In the genomic region with DNA sequence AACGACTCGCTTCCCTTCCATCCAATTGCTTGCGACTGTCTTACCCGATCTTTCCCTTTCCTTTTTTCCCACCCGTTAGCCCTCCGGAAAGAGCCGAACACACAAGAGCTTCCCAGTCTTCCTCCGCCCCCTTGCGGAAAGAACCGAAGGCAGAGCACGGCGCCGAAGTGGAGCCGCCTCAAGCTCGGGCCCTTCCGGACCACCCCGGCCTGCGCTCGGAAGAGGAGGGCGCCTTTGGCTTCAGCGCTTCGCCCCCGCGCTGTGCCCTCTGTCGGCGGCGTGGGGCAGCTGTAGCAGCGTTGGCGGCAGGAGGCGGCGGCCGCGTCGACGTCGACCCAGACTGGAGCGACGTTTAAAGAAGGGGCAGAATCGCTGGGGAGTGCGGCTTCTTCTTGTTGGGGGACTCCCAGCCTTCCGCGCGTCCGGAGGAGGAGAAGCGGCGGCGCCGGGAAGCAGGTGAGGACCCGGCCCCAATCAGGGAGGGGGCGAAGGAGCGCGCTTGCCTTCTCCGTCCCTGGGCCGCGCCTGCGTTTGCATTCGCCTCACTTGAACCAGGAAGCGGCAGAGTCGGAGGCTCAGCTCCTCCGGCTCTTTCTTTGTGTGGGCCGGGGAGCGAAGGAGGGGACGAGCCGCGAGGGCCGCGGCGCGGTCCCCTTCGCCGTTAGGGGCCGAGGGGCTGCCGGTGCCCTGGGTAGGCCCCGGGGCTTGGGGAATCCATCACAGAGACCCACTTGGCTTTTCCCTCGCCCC, we compare ENCODE assay signal across 1 cellular context.
TF ChIP-seq lines count a peak whose summit lies in the region.

A gene with protein sequence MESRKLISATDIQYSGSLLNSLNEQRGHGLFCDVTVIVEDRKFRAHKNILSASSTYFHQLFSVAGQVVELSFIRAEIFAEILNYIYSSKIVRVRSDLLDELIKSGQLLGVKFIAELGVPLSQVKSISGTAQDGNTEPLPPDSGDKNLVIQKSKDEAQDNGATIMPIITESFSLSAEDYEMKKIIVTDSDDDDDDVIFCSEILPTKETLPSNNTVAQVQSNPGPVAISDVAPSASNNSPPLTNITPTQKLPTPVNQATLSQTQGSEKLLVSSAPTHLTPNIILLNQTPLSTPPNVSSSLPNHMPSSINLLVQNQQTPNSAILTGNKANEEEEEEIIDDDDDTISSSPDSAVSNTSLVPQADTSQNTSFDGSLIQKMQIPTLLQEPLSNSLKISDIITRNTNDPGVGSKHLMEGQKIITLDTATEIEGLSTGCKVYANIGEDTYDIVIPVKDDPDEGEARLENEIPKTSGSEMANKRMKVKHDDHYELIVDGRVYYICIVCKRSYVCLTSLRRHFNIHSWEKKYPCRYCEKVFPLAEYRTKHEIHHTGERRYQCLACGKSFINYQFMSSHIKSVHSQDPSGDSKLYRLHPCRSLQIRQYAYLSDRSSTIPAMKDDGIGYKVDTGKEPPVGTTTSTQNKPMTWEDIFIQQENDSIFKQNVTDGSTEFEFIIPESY (plus strand): TSS at position 291 of the 750 bp plus-strand sequence. CDS start 2,604 bp downstream, outside the sequence.

TF ChIP-seq in K562, 482 proteins besides CTCF, POLR2A, EP300 and RAD21 (continued from another document and continues in another):
- TF ChIP-seq, protein P1, sequence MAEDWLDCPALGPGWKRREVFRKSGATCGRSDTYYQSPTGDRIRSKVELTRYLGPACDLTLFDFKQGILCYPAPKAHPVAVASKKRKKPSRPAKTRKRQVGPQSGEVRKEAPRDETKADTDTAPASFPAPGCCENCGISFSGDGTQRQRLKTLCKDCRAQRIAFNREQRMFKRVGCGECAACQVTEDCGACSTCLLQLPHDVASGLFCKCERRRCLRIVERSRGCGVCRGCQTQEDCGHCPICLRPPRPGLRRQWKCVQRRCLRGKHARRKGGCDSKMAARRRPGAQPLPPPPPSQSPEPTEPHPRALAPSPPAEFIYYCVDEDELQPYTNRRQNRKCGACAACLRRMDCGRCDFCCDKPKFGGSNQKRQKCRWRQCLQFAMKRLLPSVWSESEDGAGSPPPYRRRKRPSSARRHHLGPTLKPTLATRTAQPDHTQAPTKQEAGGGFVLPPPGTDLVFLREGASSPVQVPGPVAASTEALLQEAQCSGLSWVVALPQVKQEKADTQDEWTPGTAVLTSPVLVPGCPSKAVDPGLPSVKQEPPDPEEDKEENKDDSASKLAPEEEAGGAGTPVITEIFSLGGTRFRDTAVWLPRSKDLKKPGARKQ (CRISPR knock-in tag; IDR thresholded peaks at IDR 0.05): no peak
- TF ChIP-seq, protein P2, sequence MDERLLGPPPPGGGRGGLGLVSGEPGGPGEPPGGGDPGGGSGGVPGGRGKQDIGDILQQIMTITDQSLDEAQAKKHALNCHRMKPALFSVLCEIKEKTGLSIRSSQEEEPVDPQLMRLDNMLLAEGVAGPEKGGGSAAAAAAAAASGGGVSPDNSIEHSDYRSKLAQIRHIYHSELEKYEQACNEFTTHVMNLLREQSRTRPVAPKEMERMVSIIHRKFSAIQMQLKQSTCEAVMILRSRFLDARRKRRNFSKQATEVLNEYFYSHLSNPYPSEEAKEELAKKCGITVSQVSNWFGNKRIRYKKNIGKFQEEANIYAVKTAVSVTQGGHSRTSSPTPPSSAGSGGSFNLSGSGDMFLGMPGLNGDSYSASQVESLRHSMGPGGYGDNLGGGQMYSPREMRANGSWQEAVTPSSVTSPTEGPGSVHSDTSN (CRISPR knock-in tag; IDR thresholded peaks at IDR 0.05; ENCODE audit: low read depth): no peak
- TF ChIP-seq, protein P2 (tag; conservative IDR thresholded peaks at IDR 0.05; ENCODE audit: low read depth): no peak
- no peak for TF ChIP-seq NR2C1 (IDR thresholded peaks at IDR 0.05)
- no peak for TF ChIP-seq NR2C1 (tag; IDR thresholded peaks at IDR 0.05)
- no peak for TF ChIP-seq TEAD2 (tag; IDR thresholded peaks at IDR 0.05)
- TF ChIP-seq ZNF785 (CRISPR knock-in tag; IDR thresholded peaks at IDR 0.05): no peak
- TF ChIP-seq ZEB2 (IDR thresholded peaks at IDR 0.05): no peak
- TF ChIP-seq PTTG1 (tag; IDR thresholded peaks at IDR 0.05; ENCODE audit: low read depth): no peak
- TF ChIP-seq NCOA6 (IDR thresholded peaks at IDR 0.05): peak; percentile 54; the same call in 1 of the 2 replicates
- no peak for TF ChIP-seq ZNF644 (tag; IDR thresholded peaks at IDR 0.05; ENCODE audit: low read depth)
- TF ChIP-seq, protein P3, sequence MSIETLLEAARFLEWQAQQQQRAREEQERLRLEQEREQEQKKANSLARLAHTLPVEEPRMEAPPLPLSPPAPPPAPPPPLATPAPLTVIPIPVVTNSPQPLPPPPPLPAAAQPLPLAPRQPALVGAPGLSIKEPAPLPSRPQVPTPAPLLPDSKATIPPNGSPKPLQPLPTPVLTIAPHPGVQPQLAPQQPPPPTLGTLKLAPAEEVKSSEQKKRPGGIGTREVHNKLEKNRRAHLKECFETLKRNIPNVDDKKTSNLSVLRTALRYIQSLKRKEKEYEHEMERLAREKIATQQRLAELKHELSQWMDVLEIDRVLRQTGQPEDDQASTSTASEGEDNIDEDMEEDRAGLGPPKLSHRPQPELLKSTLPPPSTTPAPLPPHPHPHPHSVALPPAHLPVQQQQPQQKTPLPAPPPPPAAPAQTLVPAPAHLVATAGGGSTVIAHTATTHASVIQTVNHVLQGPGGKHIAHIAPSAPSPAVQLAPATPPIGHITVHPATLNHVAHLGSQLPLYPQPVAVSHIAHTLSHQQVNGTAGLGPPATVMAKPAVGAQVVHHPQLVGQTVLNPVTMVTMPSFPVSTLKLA (conservative IDR thresholded peaks at IDR 0.05): peak in 1 of 2 experiments; percentile 45; a peak in 2 of 4 replicates
- TF ChIP-seq, protein P4, sequence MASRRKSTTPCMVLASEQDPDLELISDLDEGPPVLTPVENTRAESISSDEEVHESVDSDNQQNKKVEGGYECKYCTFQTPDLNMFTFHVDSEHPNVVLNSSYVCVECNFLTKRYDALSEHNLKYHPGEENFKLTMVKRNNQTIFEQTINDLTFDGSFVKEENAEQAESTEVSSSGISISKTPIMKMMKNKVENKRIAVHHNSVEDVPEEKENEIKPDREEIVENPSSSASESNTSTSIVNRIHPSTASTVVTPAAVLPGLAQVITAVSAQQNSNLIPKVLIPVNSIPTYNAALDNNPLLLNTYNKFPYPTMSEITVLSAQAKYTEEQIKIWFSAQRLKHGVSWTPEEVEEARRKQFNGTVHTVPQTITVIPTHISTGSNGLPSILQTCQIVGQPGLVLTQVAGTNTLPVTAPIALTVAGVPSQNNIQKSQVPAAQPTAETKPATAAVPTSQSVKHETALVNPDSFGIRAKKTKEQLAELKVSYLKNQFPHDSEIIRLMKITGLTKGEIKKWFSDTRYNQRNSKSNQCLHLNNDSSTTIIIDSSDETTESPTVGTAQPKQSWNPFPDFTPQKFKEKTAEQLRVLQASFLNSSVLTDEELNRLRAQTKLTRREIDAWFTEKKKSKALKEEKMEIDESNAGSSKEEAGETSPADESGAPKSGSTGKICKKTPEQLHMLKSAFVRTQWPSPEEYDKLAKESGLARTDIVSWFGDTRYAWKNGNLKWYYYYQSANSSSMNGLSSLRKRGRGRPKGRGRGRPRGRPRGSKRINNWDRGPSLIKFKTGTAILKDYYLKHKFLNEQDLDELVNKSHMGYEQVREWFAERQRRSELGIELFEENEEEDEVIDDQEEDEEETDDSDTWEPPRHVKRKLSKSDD (conservative IDR thresholded peaks at IDR 0.05; ENCODE audit: low read length): no peak
- no peak for TF ChIP-seq ZNF668 (CRISPR knock-in tag; IDR thresholded peaks at IDR 0.05)
- TF ChIP-seq, protein P5, sequence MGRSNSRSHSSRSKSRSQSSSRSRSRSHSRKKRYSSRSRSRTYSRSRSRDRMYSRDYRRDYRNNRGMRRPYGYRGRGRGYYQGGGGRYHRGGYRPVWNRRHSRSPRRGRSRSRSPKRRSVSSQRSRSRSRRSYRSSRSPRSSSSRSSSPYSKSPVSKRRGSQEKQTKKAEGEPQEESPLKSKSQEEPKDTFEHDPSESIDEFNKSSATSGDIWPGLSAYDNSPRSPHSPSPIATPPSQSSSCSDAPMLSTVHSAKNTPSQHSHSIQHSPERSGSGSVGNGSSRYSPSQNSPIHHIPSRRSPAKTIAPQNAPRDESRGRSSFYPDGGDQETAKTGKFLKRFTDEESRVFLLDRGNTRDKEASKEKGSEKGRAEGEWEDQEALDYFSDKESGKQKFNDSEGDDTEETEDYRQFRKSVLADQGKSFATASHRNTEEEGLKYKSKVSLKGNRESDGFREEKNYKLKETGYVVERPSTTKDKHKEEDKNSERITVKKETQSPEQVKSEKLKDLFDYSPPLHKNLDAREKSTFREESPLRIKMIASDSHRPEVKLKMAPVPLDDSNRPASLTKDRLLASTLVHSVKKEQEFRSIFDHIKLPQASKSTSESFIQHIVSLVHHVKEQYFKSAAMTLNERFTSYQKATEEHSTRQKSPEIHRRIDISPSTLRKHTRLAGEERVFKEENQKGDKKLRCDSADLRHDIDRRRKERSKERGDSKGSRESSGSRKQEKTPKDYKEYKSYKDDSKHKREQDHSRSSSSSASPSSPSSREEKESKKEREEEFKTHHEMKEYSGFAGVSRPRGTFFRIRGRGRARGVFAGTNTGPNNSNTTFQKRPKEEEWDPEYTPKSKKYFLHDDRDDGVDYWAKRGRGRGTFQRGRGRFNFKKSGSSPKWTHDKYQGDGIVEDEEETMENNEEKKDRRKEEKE (IDR thresholded peaks at IDR 0.05; ENCODE audit: borderline replicate concordance in 1 of 2, control insufficient read depth in 1 of 2, low read depth in 2 of 2, low read length in 1 of 2): no peak
- no peak for TF ChIP-seq SRSF1 (IDR thresholded peaks at IDR 0.05; ENCODE audit: low read depth, low read length)
- TF ChIP-seq, protein P6, sequence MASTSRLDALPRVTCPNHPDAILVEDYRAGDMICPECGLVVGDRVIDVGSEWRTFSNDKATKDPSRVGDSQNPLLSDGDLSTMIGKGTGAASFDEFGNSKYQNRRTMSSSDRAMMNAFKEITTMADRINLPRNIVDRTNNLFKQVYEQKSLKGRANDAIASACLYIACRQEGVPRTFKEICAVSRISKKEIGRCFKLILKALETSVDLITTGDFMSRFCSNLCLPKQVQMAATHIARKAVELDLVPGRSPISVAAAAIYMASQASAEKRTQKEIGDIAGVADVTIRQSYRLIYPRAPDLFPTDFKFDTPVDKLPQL (IDR thresholded peaks at IDR 0.05; ENCODE audit: extremely low read depth, insufficient read length): no peak
- TF ChIP-seq ZBTB8A (IDR thresholded peaks at IDR 0.05; ENCODE audit: partially characterized antibody): no peak
- TF ChIP-seq, protein P7, sequence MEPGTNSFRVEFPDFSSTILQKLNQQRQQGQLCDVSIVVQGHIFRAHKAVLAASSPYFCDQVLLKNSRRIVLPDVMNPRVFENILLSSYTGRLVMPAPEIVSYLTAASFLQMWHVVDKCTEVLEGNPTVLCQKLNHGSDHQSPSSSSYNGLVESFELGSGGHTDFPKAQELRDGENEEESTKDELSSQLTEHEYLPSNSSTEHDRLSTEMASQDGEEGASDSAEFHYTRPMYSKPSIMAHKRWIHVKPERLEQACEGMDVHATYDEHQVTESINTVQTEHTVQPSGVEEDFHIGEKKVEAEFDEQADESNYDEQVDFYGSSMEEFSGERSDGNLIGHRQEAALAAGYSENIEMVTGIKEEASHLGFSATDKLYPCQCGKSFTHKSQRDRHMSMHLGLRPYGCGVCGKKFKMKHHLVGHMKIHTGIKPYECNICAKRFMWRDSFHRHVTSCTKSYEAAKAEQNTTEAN (CRISPR knock-in tag; IDR thresholded peaks at IDR 0.05): 0 out of 2 replicates have a peak, but pooled peaks have one; percentile 58
- TF ChIP-seq, protein P8, sequence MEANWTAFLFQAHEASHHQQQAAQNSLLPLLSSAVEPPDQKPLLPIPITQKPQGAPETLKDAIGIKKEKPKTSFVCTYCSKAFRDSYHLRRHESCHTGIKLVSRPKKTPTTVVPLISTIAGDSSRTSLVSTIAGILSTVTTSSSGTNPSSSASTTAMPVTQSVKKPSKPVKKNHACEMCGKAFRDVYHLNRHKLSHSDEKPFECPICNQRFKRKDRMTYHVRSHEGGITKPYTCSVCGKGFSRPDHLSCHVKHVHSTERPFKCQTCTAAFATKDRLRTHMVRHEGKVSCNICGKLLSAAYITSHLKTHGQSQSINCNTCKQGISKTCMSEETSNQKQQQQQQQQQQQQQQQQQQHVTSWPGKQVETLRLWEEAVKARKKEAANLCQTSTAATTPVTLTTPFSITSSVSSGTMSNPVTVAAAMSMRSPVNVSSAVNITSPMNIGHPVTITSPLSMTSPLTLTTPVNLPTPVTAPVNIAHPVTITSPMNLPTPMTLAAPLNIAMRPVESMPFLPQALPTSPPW (CRISPR knock-in tag; IDR thresholded peaks at IDR 0.05): peak; percentile 48
- TF ChIP-seq, protein P9, sequence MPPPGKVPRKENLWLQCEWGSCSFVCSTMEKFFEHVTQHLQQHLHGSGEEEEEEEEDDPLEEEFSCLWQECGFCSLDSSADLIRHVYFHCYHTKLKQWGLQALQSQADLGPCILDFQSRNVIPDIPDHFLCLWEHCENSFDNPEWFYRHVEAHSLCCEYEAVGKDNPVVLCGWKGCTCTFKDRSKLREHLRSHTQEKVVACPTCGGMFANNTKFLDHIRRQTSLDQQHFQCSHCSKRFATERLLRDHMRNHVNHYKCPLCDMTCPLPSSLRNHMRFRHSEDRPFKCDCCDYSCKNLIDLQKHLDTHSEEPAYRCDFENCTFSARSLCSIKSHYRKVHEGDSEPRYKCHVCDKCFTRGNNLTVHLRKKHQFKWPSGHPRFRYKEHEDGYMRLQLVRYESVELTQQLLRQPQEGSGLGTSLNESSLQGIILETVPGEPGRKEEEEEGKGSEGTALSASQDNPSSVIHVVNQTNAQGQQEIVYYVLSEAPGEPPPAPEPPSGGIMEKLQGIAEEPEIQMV (tag; conservative IDR thresholded peaks at IDR 0.05; ENCODE audit: low read depth): no peak
- TF ChIP-seq NR2C2 (CRISPR knock-in tag; IDR thresholded peaks at IDR 0.05): no peak
- TF ChIP-seq NR2C2 (tag; IDR thresholded peaks at IDR 0.05): peak; percentile 64
- peak; percentile 82 for TF ChIP-seq XRCC5 (IDR thresholded peaks at IDR 0.05; ENCODE audit: low read depth, low read length)
- peak; percentile 92 for TF ChIP-seq RBFOX2 (IDR thresholded peaks at IDR 0.05; ENCODE audit: low read depth, low read length)
- no peak for TF ChIP-seq CSDE1 (IDR thresholded peaks at IDR 0.05)
- no peak for TF ChIP-seq HIVEP1 (CRISPR knock-in tag; IDR thresholded peaks at IDR 0.05)
- no peak for TF ChIP-seq COPS2 (conservative IDR thresholded peaks at IDR 0.05)
- TF ChIP-seq, protein P10, sequence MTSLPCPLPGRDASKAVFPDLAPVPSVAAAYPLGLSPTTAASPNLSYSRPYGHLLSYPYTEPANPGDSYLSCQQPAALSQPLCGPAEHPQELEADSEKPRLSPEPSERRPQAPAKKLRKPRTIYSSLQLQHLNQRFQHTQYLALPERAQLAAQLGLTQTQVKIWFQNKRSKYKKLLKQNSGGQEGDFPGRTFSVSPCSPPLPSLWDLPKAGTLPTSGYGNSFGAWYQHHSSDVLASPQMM (CRISPR knock-in tag; IDR thresholded peaks at IDR 0.05): no peak
- no peak for TF ChIP-seq HNRNPH1 (optimal IDR thresholded peaks at IDR 0.05; ENCODE audit: low read depth, low read length)
- TF ChIP-seq ZNF134 (CRISPR knock-in tag; conservative IDR thresholded peaks at IDR 0.05): no peak
- no peak for TF ChIP-seq NCOA4 (IDR thresholded peaks at IDR 0.05; ENCODE audit: partially characterized antibody)
- no peak for TF ChIP-seq IFI16 (CRISPR knock-in tag; IDR thresholded peaks at IDR 0.05)
- no peak for TF ChIP-seq ZNF146 (CRISPR knock-in tag; IDR thresholded peaks at IDR 0.05; ENCODE audit: unreplicated experiment)
